In the genomic region with DNA sequence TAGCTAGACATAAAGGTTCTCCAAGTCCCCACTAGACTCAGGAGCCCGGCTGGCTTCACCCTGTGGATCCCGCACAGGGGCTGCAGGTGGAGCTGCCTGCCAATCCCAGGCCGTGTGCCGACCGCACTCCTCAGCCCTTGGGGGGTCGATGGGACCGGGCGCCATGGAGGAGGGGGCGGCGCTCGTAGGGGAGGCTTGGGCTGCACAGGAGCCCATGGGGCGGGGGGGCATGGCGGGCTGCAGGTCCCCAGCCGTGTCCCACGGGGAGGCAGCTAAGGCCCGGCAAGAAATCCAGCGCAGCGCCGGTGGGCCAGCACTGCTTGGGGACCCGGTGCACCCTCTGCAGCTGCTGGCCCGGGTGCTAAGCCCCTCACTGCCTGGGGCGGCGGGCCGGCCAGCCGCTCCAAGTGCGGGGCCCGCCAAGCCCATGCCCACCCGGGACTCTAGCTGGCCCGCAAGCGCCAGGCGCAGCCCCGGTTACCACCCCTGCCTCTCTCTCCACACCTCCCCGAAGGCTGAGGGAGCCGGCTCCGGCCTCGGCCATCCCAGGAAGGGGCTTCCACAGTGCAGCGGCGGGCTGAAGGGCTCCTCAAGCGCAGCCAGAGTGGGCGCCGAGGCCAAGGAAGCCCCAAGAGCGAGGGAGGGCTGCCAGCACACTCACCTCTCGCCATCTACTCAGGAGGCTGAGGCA, we compare ENCODE assay signal across 26 cellular contexts. TPM values are rescaled to one million over a fixed set of nuclear protein-coding genes. Genes with fewer than 3 reads are reported as not detected.
DNase-seq lines count a peak whose midpoint lies in the region; ATAC-seq and TF ChIP-seq lines count a peak whose summit lies in the region.
"Had no signal": no experiment of that assay in that cellular context is flagged by ENCODE, and none has a peak within 500 bp of the region (broad histone marks: within the 10 kb centered on the region; RNA-seq: fewer than 3 reads in every experiment).

No MANE protein-coding gene starts in this region.

- no CpG with 5 or more reads among the region's 43 CpGs for WGBS in H9 (ENCODE audit: extremely low coverage, insufficient read length, low lambda C conversion rate)
- WGBS in endodermal cell (ENCODE audit: insufficient coverage in 1 of 2, insufficient read length in 1 of 2), 2 experiments: 91% methylated on average over 13 to 41 of the region's 43 CpGs
- WGBS in trophoblast cell (ENCODE audit: extremely low coverage, insufficient coverage, insufficient read length): no CpG with 5 or more reads among the region's 43 CpGs
- 95 to 96% methylated on average over 38 to 43 of the region's 43 CpGs for WGBS in aorta, 2 donors

- H4K8ac ChIP-seq in H9 (replicated peaks; ENCODE audit: insufficient read length, low read depth, low read length) (no peak overlapping the region), trophoblast cell (ENCODE audit: low read depth, low read length) (peak overlapping the region; percentile 66)

- H4K20me1 ChIP-seq in H9 (ENCODE audit: control insufficient read depth, insufficient read depth, insufficient read length): no peaks in the 10 kb centered on the region

- H4K91ac ChIP-seq in H9 (ENCODE audit: insufficient read length, low read depth, low read length) (no peak overlapping the region), trophoblast cell (ENCODE audit: low read depth, low read length) (peak overlapping the region; percentile 50)

- no peak overlapping the region for H4K5ac ChIP-seq in H9 (ENCODE audit: insufficient read length, low read depth, low read length)

- no peak overlapping the region for H2BK15ac ChIP-seq in H9 (ENCODE audit: low read depth, low read length)

- no peaks in the 10 kb centered on the region; the same call in 1 of the 2 replicates for H3K27me3 Mint-ChIP-seq in H9 (ENCODE audit: low read depth)
- no peaks in the 10 kb centered on the region for H3K27me3 Mint-ChIP-seq in endodermal cell (ENCODE audit: insufficient read depth)
- peaks cover 3 to 10% (median 9%) of the 10 kb centered on the region in 3 donors for H3K27me3 Mint-ChIP-seq in immature natural killer cell (ENCODE audit: low read depth in 3 of 3)
- H3K27me3 Mint-ChIP-seq: CD8-positive, alpha-beta memory T cell had no signal

- H2BK5ac ChIP-seq in H9 (ENCODE audit: insufficient read length, low read length) (no peak overlapping the region), trophoblast cell (ENCODE audit: low read depth, low read length, poor library complexity) (peak overlapping the region; percentile 46)

- H3K9me3 Mint-ChIP-seq in H9 (peaks cover 2 to 3% of the 10 kb centered on the region in 2 experiments; a peak in 2 of 5 replicates), endodermal cell (peaks cover 4% of the 10 kb centered on the region), immature natural killer cell (no peaks in the 10 kb centered on the region)
- H3K9me3 Mint-ChIP-seq: CD8-positive, alpha-beta memory T cell had no signal

- no peak overlapping the region for H3K4me3 Mint-ChIP-seq in H9
- H3K4me3 Mint-ChIP-seq in endodermal cell: no peak overlapping the region
- no peak overlapping the region for H3K4me3 Mint-ChIP-seq in immature natural killer cell
- H3K4me3 Mint-ChIP-seq: CD14-positive monocyte had no signal

- H3K79me2 ChIP-seq in H9 (ENCODE audit: insufficient read depth, low read length): no peaks in the 10 kb centered on the region
- peaks cover 3% of the 10 kb centered on the region for H3K79me2 ChIP-seq in trophoblast cell (ENCODE audit: control insufficient read depth, insufficient read depth, low read length, poor library complexity)

- H2AK5ac ChIP-seq in H9 (ENCODE audit: insufficient read length, low read length) (no peak overlapping the region), trophoblast cell (ENCODE audit: low read length) (peak overlapping the region; percentile 92)

- no peak overlapping the region for H4K12ac ChIP-seq in trophoblast cell (ENCODE audit: low read depth, low read length)

- H2BK20ac ChIP-seq in H9 (ENCODE audit: low read depth, low read length, poor library complexity, severe bottlenecking): no peak overlapping the region

- H2BK120ac ChIP-seq in H9 (ENCODE audit: low read depth, low read length, poor library complexity, severe bottlenecking) (no peak overlapping the region), trophoblast cell (ENCODE audit: insufficient read depth, low read length, poor library complexity) (peak overlapping the region; percentile 71)

- H3K9ac ChIP-seq in H9 (ENCODE audit: extremely low read depth, insufficient read length, low read length): no peak overlapping the region
- H3K9ac ChIP-seq in endodermal cell (ENCODE audit: extremely low read depth, low read length, poor library complexity, severe bottlenecking): no peak overlapping the region
- H3K9ac ChIP-seq in trophoblast cell (ENCODE audit: low read length): no peak overlapping the region
- H3K9ac ChIP-seq: KMS-11 had no signal

- TF ChIP-seq CTCF in H9 (conservative IDR thresholded peaks at IDR 0.05) (peak; percentile 50; the same call in 2 of the 3 replicates), endodermal cell (conservative IDR thresholded peaks at IDR 0.05) (peak; percentile 56), GM10266 (IDR thresholded peaks at IDR 0.05; ENCODE audit: control insufficient read depth, insufficient read depth, low read depth, missing control alignments) (no peak)

- H2BK12ac ChIP-seq in H9 (ENCODE audit: insufficient read length, low read depth, low read length) (no peak overlapping the region), trophoblast cell (ENCODE audit: low read length) (peak overlapping the region; percentile 92)

- H3K4me1 ChIP-seq in H9 (ENCODE audit: insufficient read depth, low read length) (no peaks in the 10 kb centered on the region), endodermal cell (ENCODE audit: control insufficient read depth, insufficient read depth, low read length) (peaks cover 3% of the 10 kb centered on the region), trophoblast cell (ENCODE audit: control insufficient read depth in 1 of 2, insufficient read depth in 2 of 2, low read length in 2 of 2) (peaks cover 13 to 22% of the 10 kb centered on the region in 2 experiments), aorta (ENCODE audit: control insufficient read depth in 1 of 2, insufficient read depth in 2 of 2, low read length in 2 of 2) (no peaks in the 10 kb centered on the region)
- H3K4me1 ChIP-seq: BE2C had no signal

- H3K14ac ChIP-seq in H9 (ENCODE audit: insufficient read depth, low read length): no peak overlapping the region; the same call in 1 of the 2 replicates
- H3K14ac ChIP-seq in trophoblast cell (ENCODE audit: low read length): peak overlapping the region; percentile 92

- no peak for ATAC-seq in aorta (ENCODE audit: low FRiP score)
- ATAC-seq: GM12878 had no signal

- peaks cover 47 to 50% of the 10 kb centered on the region in 2 experiments for H3K4me1 Mint-ChIP-seq in H9
- H3K4me1 Mint-ChIP-seq in endodermal cell: peaks cover 40% of the 10 kb centered on the region
- peaks cover 6 to 7% of the 10 kb centered on the region in 2 donors for H3K4me1 Mint-ChIP-seq in immature natural killer cell

- H3K4me3 ChIP-seq in endodermal cell (ENCODE audit: low read length) (no peak overlapping the region), trophoblast cell (ENCODE audit: low read depth, low read length) (no peak overlapping the region), aorta (ENCODE audit: low read length in 2 of 2) (no peak overlapping the region)
- H3K4me3 ChIP-seq: GM12878, PC-9, SJSA1 had no signal

- DNase-seq in D341Med (ENCODE audit: low spot score): peak; percentile 9
- peak; percentile 70 for DNase-seq in H9
- DNase-seq in endodermal cell: peak; percentile 74
- DNase-seq in trophoblast cell: no peak
- DNase-seq in GM10266 (ENCODE audit: extremely low spot score): no peak
- no peak for DNase-seq in immature natural killer cell
- no peak for DNase-seq in aorta
- DNase-seq: BE2C, Calu3, IMR-90, MM.1S, NCI-H1694, NCI-H2081, NCI-H2227 treated with DMSO at 0.1 percent for 48 hours, NCI-H526 treated with DMSO at 0.1 percent for 48 hours, Right ventricle myocardium superior had no signal

- H3K36me3 Mint-ChIP-seq in H9 (ENCODE audit: insufficient read depth in 1 of 3, low read depth in 3 of 3): peaks cover 7 to 21% (median 13%) of the 10 kb centered on the region in 3 experiments
- H3K36me3 Mint-ChIP-seq in endodermal cell (ENCODE audit: low read depth): peaks cover 17% of the 10 kb centered on the region
- peaks cover 0 to 4% (median 3%) of the 10 kb centered on the region in 3 donors for H3K36me3 Mint-ChIP-seq in immature natural killer cell

- H3K27me3 ChIP-seq in H9 (ENCODE audit: insufficient read depth, low read length) (no peaks in the 10 kb centered on the region), endodermal cell (ENCODE audit: control insufficient read depth, insufficient read depth, low read length, poor library complexity, severe bottlenecking) (no peaks in the 10 kb centered on the region), trophoblast cell (ENCODE audit: insufficient read depth, low read length) (no peaks in the 10 kb centered on the region), aorta (ENCODE audit: control insufficient read depth in 1 of 2, insufficient read depth in 2 of 2, low read length in 1 of 2) (no peaks in the 10 kb centered on the region)
- H3K27me3 ChIP-seq: BE2C, SJSA1 had no signal

- H3K27ac Mint-ChIP-seq in H9 (peak overlapping the region in 2 of 3 experiments; percentile 4 to 89; a peak in 2 of 7 replicates), endodermal cell (peak overlapping the region; percentile 66), immature natural killer cell (no peak overlapping the region)
- H3K27ac Mint-ChIP-seq: CD14-positive monocyte had no signal

- H3K9me3 ChIP-seq in H9 (ENCODE audit: control insufficient read depth, low read depth, low read length): no peaks in the 10 kb centered on the region
- no peaks in the 10 kb centered on the region for H3K9me3 ChIP-seq in endodermal cell (ENCODE audit: control insufficient read depth, low read length)
- peaks cover 3% of the 10 kb centered on the region for H3K9me3 ChIP-seq in trophoblast cell (ENCODE audit: insufficient read depth, low read depth, low read length)
- H3K9me3 ChIP-seq in aorta (ENCODE audit: control insufficient read depth, low read length): no peaks in the 10 kb centered on the region
- H3K9me3 ChIP-seq: BE2C, SJSA1 had no signal

- H3T11ph ChIP-seq in H9 (ENCODE audit: low read length): no peak overlapping the region

- H3K23me2 ChIP-seq in H9 (ENCODE audit: insufficient read length, low read depth, low read length, poor library complexity, severe bottlenecking): no peaks in the 10 kb centered on the region

- H3K18ac ChIP-seq in H9 (ENCODE audit: insufficient read length, low read depth, low read length): no peak overlapping the region
- peak overlapping the region; percentile 74 for H3K18ac ChIP-seq in trophoblast cell (ENCODE audit: low read length)

- H3K79me1 ChIP-seq in H9 (ENCODE audit: insufficient read depth, low read depth, low read length, poor library complexity, severe bottlenecking) (no peaks in the 10 kb centered on the region), trophoblast cell (ENCODE audit: low read length) (peaks cover 35% of the 10 kb centered on the region)

- intact Hi-C loops in aorta (cut with DNase I): no loop called here

- H3K36me3 ChIP-seq in endodermal cell (ENCODE audit: control insufficient read depth, insufficient read depth, low read length) (no peaks in the 10 kb centered on the region), trophoblast cell (ENCODE audit: control insufficient read depth in 1 of 2, insufficient read depth in 2 of 2, low read length in 2 of 2) (peaks cover 0 to 4% of the 10 kb centered on the region in 2 experiments), aorta (ENCODE audit: control insufficient read depth in 1 of 2, insufficient read depth in 2 of 2, low read length in 1 of 2) (no peaks in the 10 kb centered on the region)
- H3K36me3 ChIP-seq: BE2C, SJSA1 had no signal

- no peak overlapping the region for H2AFZ ChIP-seq in H9 (ENCODE audit: low read length)
- no peak overlapping the region for H2AFZ ChIP-seq in trophoblast cell (ENCODE audit: insufficient read depth, low read length, poor library complexity)
- H2AFZ ChIP-seq: PC-9 had no signal

- no peak overlapping the region for H3K23ac ChIP-seq in H9 (ENCODE audit: insufficient read length, low read depth, low read length)
- H3K23ac ChIP-seq in trophoblast cell (ENCODE audit: low read length): no peak overlapping the region

- H3K4me2 ChIP-seq in H9 (ENCODE audit: insufficient read depth, insufficient read length, low read length) (no peak overlapping the region), trophoblast cell (ENCODE audit: low read length) (no peak overlapping the region)
- H3K4me2 ChIP-seq: KMS-11, PC-9 had no signal

- H3K4ac ChIP-seq in H9 (ENCODE audit: low read depth, low read length) (no peak overlapping the region), trophoblast cell (ENCODE audit: low read depth, low read length) (peak overlapping the region; percentile 49)

- H3K27ac ChIP-seq in H9 (ENCODE audit: insufficient read length, low read depth, low read length) (no peak overlapping the region), endodermal cell (ENCODE audit: low read depth, low read length) (no peak overlapping the region), trophoblast cell (ENCODE audit: low read depth, low read length) (no peak overlapping the region), aorta (ENCODE audit: low read depth in 1 of 2, low read length in 2 of 2) (no peak overlapping the region)
- H3K27ac ChIP-seq: KMS-11, PC-9, SJSA1 had no signal

- H3K56ac ChIP-seq in H9 (ENCODE audit: insufficient read length, low read depth, low read length): no peak overlapping the region

RNA-seq across cellular contexts. Expression of a gene that starts 26.5 kb away (rescaled TPM):
- 355 and 360 TPM in 2 replicates for total RNA-seq in H9 (2021)
- 100 to 1,000 TPM; 380 to 447 TPM for total RNA-seq in endodermal cell
- polyA plus RNA-seq in endodermal cell (2013, experiment 1 of 2): 223 TPM
- 194 TPM for polyA plus RNA-seq in endodermal cell (2013, experiment 2 of 2)
- polyA plus RNA-seq in trophoblast cell (2013): 992 and 1,052 TPM in 2 replicates
- 1 to 10 TPM; 1.4 to 4.2 (median 1.9) TPM for polyA plus RNA-seq in immature natural killer cell
- 100 to 1,000 TPM; 170 to 396 TPM for total RNA-seq in aorta
- 100 to 1,000 TPM; 163 to 382 TPM for polyA plus RNA-seq in aorta

RNA-seq across cellular contexts. Expression of a gene that starts 59.1 kb away (rescaled TPM):
- total RNA-seq in H9 (2021) (not detected in 2 replicates), endodermal cell (not detected), aorta (1 to 10 TPM; 5.2 to 9.5 TPM)
- polyA plus RNA-seq in endodermal cell (2013, experiment 1 of 2): not detected
- polyA plus RNA-seq in endodermal cell (2013, experiment 2 of 2): not detected
- polyA plus RNA-seq in trophoblast cell (2013): 1.7 TPM in 2 replicates
- polyA plus RNA-seq in immature natural killer cell (not detected), aorta (1 to 10 TPM in 1 of 2 donors, not detected in 1; 2.0 TPM)
- total RNA-seq: Calu3; CD8-positive, alpha-beta memory T cell; G401; GM12878; H4; IMR-90; NCI-H460; PC-9; RPMI7951; SJSA1 had no signal
- polyA plus RNA-seq: CD14-positive monocyte; CD8-positive, alpha-beta memory T cell; GM12878; IMR-90 had no signal

Comparison
In these comparisons a context has a peak if more than half of its experiments do, and no peak if none do; other contexts are left out.
1. DNase-seq: peak in D341Med (single experiment), H9 (single experiment) and endodermal cell (single experiment); none in trophoblast cell (0 of 2), GM10266 (single experiment), immature natural killer cell (0 of 3) and aorta (0 of 2).
2. H3K27ac Mint-ChIP-seq: peak in H9 (2 of 3) and endodermal cell (single experiment); none in immature natural killer cell (0 of 6).